23 cellular contexts compared by ENCODE assay signal in genomic region chr16:84692451-84692850, GRCh38. TPM values are rescaled to one million over a fixed set of nuclear protein-coding genes. Genes with fewer than 3 reads are reported as not detected.
A peak's percentile ranks its signal among the peaks of the same experiment; 100 is the strongest.
DNase-seq lines count a peak whose midpoint lies in the region; ATAC-seq and TF ChIP-seq lines count a peak whose summit lies in the region.
"Had no signal": no experiment of that assay in that cellular context is flagged by ENCODE, and none has a peak within 500 bp of the region (broad histone marks: within the 10 kb centered on the region; RNA-seq: fewer than 3 reads in every experiment).

No MANE protein-coding gene starts in this region.

- H3K27ac ChIP-seq in BLaER1 = peak overlapping the region; percentile 48; the same call in 1 of the 2 replicates
- H3K27ac ChIP-seq: Peyer's patch, prostate gland, SK-N-MC, uterus had no signal

- no peak for ATAC-seq in HG02763 (IDR thresholded peaks at IDR 0.05; ENCODE audit: unreplicated experiment)
- ATAC-seq: activated CD8-positive, alpha-beta T cell treated with anti-CD3 and anti-CD28 coated beads, Interleukin-2, amount 10 ng/mL, durations not matched to agents 7 days and 5 days; activated T-cell treated with anti-CD3 and anti-CD28 coated beads, Interleukin-2, amount 50 U/mL, for 4 hours had no signal

- H4K20me1 ChIP-seq in BLaER1 = no peaks in the 10 kb centered on the region

- no peaks in the 10 kb centered on the region for H3K36me3 ChIP-seq in BLaER1
- H3K36me3 ChIP-seq: Peyer's patch, prostate gland, uterus had no signal

- peaks cover 24% of the 10 kb centered on the region for H3K9me3 ChIP-seq in BLaER1
- H3K9me3 ChIP-seq: Peyer's patch, prostate gland, uterus had no signal

- DNase-seq in HS-5 (ENCODE audit: low read depth) (peak; percentile 10), SKM-1 treated with dmso at 0.1 percent for 144 hours (lab: John Stamatoyannopoulos, UW; ENCODE audit: unreplicated experiment) (peak; percentile 65), fibroblast of villous mesenchyme (ENCODE audit: low read depth) (peak; percentile 45), NAMALWA (ENCODE audit: low spot score) (no peak), AG08395 (ENCODE audit: low spot score) (no peak)
- no peak for DNase-seq in stimulated activated CD4-positive, alpha-beta T cell treated with anti-CD3 and anti-CD28 coated beads, Interleukin-2, amount 100 ng/mL, for 24 hours
- DNase-seq: activated CD8-positive, alpha-beta T cell treated with anti-CD3 and anti-CD28 coated beads, Interleukin-2, amount 10 ng/mL, durations not matched to agents 7 days and 5 days; activated T-cell treated with anti-CD3 and anti-CD28 coated beads, Interleukin-2, amount 50 U/mL, for 4 hours; CD4-positive, alpha-beta memory T cell; DMS79 treated with DMSO at 0.1 percent for 48 hours; hippocampal formation; NCI-H146; NCI-H2171 treated with DMSO at 0.1 percent for 48 hours; NCI-H774; nephron progenitor cell; stimulated activated CD4-positive, alpha-beta T cell treated with anti-CD3 and anti-CD28 coated beads, Interleukin-4, amount 100 ng/mL, for 4 hours; T-helper 9 cell; uterus had no signal

- H3K4me2 ChIP-seq in BLaER1 = peak overlapping the region; percentile 50

- peaks cover 36% of the 10 kb centered on the region for H3K4me1 ChIP-seq in BLaER1
- H3K4me1 ChIP-seq: prostate gland, uterus had no signal

- no peak overlapping the region for H3K9ac ChIP-seq in BLaER1

- TF ChIP-seq CTCF in fibroblast of villous mesenchyme (IDR thresholded peaks at IDR 0.05; ENCODE audit: insufficient read depth, low read depth, low read length) = no peak

- H3K27me3 ChIP-seq in BLaER1 = no peaks in the 10 kb centered on the region
- H3K27me3 ChIP-seq: Peyer's patch, uterus had no signal

- H3K4me3 ChIP-seq in BLaER1 (no peak overlapping the region), fibroblast of villous mesenchyme (ENCODE audit: low read depth, low read length) (no peak overlapping the region)
- H3K4me3 ChIP-seq: Peyer's patch, prostate gland, SK-N-MC, uterus had no signal

RNA-seq across cellular contexts. Expression of gene USP10, which starts 7.3 kb away (rescaled TPM):
- total RNA-seq in fibroblast of villous mesenchyme = 53.1 and 65.2 TPM in 2 replicates

RNA-seq across cellular contexts. Expression of gene KLHL36, which starts 44.1 kb away (rescaled TPM):
- 66.7 and 71.7 TPM in 2 replicates for total RNA-seq in fibroblast of villous mesenchyme

Comparison
In these comparisons a context has a peak if more than half of its experiments do, and no peak if none do; other contexts are left out.
1. DNase-seq: peak in HS-5 (single experiment), SKM-1 treated with dmso at 0.1 percent for 144 hours (single experiment) and fibroblast of villous mesenchyme (single experiment); none in stimulated activated CD4-positive, alpha-beta T cell treated with anti-CD3 and anti-CD28 coated beads, Interleukin-2, amount 100 ng/mL, for 24 hours (0 of 2), NAMALWA (single experiment) and AG08395 (single experiment).